Comparison of ENCODE assay signal across 21 cellular contexts in the genomic region with DNA sequence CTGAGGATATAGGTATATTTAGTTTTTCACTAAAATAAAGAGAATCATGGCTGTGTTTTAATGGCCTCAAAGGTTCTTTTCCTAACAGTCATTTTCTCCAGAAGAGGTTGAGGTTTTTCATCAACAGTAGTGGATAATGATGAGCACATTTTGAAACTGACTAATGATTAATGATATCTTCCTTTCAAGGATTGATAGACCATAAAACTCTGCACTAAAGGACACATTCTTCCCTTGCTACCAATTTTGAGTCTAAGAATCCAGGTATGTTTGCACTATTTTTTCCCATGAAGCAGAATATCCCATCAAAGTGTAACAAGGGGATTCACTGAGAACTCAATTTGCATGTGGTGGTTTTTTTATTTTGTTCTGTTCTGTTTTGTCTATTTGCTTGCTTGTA. TPM values are rescaled to one million over a fixed set of nuclear protein-coding genes. Genes with fewer than 3 reads are reported as not detected.
DNase-seq lines count a peak whose midpoint lies in the region; ATAC-seq and TF ChIP-seq lines count a peak whose summit lies in the region.
"Had no signal": no experiment of that assay in that cellular context is flagged by ENCODE, and none has a peak within 500 bp of the region (broad histone marks: within the 10 kb centered on the region; RNA-seq: fewer than 3 reads in every experiment).

No MANE protein-coding gene starts in this region.

- ATAC-seq in GM18502 (IDR thresholded peaks at IDR 0.05; ENCODE audit: poor library complexity, unreplicated experiment) = no peak

- no peaks in the 10 kb centered on the region for H3F3A ChIP-seq in SK-N-SH (replicated peaks; ENCODE audit: insufficient read depth)

- DNase-seq in NCI-H526 treated with DMSO at 0.1 percent for 48 hours (lab: John Stamatoyannopoulos, UW) (peak; percentile 50), kidney glomerular epithelial cell (lab: John Stamatoyannopoulos, UW) (peak; percentile 16), renal cortical epithelial cell (ENCODE audit: low read depth) (peak; percentile 69), DMS153 (lab: John Stamatoyannopoulos, UW) (no peak), SK-N-SH (no peak)
- DNase-seq: 8988T; ACHN; BE2C; C1 segment of cervical spinal cord; CD4-positive, alpha-beta memory T cell; CD4-positive, CD25-positive, alpha-beta regulatory T cell; CD8-positive, alpha-beta memory T cell; COR-L47; DMS 273 treated with DMSO at 0.1 percent for 48 hours; DMS79 treated with DMSO at 0.1 percent for 48 hours; GF-D8 had no signal

- H3K36me3 ChIP-seq in SK-N-SH (replicated peaks in 1 of 2; ENCODE audit: control insufficient read depth in 1 of 2, insufficient read depth in 2 of 2, low read length in 1 of 2) = no peaks in the 10 kb centered on the region
- H3K36me3 ChIP-seq: BE2C, BLaER1 had no signal

- TF ChIP-seq EP300 in SK-N-SH (IDR thresholded peaks at IDR 0.05; ENCODE audit: borderline replicate concordance in 1 of 2, low read depth in 1 of 2, low read length in 1 of 2) = no peak

- no peaks in the 10 kb centered on the region for H3K9me2 ChIP-seq in SK-N-SH

- no peaks in the 10 kb centered on the region for H3K9me3 ChIP-seq in SK-N-SH
- H3K9me3 ChIP-seq: BE2C, BLaER1 had no signal

- H3K27me3 ChIP-seq in SK-N-SH (ENCODE audit: insufficient read depth) = peaks cover 7% of the 10 kb centered on the region; the same call in 1 of the 2 replicates
- H3K27me3 ChIP-seq: BE2C, BLaER1 had no signal

- TF ChIP-seq RAD21 in SK-N-SH (IDR thresholded peaks at IDR 0.05; ENCODE audit: low read length) = no peak

- no peak for TF ChIP-seq CTCF in SK-N-SH (IDR thresholded peaks at IDR 0.05)

- no peaks in the 10 kb centered on the region for H4K20me1 ChIP-seq in SK-N-SH (ENCODE audit: insufficient read depth)
- H4K20me1 ChIP-seq: BLaER1 had no signal

- H3K4me2 ChIP-seq in SK-N-SH = no peak overlapping the region
- H3K4me2 ChIP-seq: BLaER1 had no signal

- H2AFZ ChIP-seq in SK-N-SH (ENCODE audit: low read depth) = no peak overlapping the region

- H3K4me3 ChIP-seq in SK-N-SH (ENCODE audit: low read depth in 2 of 2, low read length in 1 of 2) = no peak overlapping the region
- H3K4me3 ChIP-seq: BLaER1 had no signal

- POLR2A ChIA-PET in SK-N-SH (lab: Yijun Ruan, JAX) = no interaction called here

- no peaks in the 10 kb centered on the region for H3K4me1 ChIP-seq in SK-N-SH (ENCODE audit: control insufficient read depth in 1 of 2, insufficient read depth in 2 of 2, low read depth in 1 of 2, low read length in 1 of 2)
- H3K4me1 ChIP-seq: BE2C, BLaER1 had no signal

- CTCF ChIA-PET in SK-N-SH (lab: Yijun Ruan, JAX) = no interaction called here

- no peak overlapping the region for H3K9ac ChIP-seq in SK-N-SH
- H3K9ac ChIP-seq: BLaER1 had no signal

- H3K27ac ChIP-seq in SK-N-SH (ENCODE audit: low read depth in 2 of 2, low read length in 1 of 2) = no peak overlapping the region
- H3K27ac ChIP-seq: BLaER1 had no signal

- no peaks in the 10 kb centered on the region for H3K79me2 ChIP-seq in SK-N-SH (ENCODE audit: insufficient read depth)

TF ChIP-seq in SK-N-SH, 30 proteins besides CTCF, POLR2A, EP300 and RAD21:
- TF ChIP-seq, protein P1, sequence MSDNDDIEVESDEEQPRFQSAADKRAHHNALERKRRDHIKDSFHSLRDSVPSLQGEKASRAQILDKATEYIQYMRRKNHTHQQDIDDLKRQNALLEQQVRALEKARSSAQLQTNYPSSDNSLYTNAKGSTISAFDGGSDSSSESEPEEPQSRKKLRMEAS (IDR thresholded peaks at IDR 0.05; ENCODE audit: low read depth) = no peak
- no peak for TF ChIP-seq TAF1 (IDR thresholded peaks at IDR 0.05; ENCODE audit: borderline replicate concordance, low read depth, low read length)
- TF ChIP-seq, protein P2, sequence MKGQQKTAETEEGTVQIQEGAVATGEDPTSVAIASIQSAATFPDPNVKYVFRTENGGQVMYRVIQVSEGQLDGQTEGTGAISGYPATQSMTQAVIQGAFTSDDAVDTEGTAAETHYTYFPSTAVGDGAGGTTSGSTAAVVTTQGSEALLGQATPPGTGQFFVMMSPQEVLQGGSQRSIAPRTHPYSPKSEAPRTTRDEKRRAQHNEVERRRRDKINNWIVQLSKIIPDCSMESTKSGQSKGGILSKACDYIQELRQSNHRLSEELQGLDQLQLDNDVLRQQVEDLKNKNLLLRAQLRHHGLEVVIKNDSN (IDR thresholded peaks at IDR 0.05; ENCODE audit: borderline replicate concordance, low read depth) = no peak
- TF ChIP-seq, protein P3, sequence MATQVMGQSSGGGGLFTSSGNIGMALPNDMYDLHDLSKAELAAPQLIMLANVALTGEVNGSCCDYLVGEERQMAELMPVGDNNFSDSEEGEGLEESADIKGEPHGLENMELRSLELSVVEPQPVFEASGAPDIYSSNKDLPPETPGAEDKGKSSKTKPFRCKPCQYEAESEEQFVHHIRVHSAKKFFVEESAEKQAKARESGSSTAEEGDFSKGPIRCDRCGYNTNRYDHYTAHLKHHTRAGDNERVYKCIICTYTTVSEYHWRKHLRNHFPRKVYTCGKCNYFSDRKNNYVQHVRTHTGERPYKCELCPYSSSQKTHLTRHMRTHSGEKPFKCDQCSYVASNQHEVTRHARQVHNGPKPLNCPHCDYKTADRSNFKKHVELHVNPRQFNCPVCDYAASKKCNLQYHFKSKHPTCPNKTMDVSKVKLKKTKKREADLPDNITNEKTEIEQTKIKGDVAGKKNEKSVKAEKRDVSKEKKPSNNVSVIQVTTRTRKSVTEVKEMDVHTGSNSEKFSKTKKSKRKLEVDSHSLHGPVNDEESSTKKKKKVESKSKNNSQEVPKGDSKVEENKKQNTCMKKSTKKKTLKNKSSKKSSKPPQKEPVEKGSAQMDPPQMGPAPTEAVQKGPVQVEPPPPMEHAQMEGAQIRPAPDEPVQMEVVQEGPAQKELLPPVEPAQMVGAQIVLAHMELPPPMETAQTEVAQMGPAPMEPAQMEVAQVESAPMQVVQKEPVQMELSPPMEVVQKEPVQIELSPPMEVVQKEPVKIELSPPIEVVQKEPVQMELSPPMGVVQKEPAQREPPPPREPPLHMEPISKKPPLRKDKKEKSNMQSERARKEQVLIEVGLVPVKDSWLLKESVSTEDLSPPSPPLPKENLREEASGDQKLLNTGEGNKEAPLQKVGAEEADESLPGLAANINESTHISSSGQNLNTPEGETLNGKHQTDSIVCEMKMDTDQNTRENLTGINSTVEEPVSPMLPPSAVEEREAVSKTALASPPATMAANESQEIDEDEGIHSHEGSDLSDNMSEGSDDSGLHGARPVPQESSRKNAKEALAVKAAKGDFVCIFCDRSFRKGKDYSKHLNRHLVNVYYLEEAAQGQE (IDR thresholded peaks at IDR 0.05; ENCODE audit: low read depth, low read length) = no peak
- TF ChIP-seq NFIC (IDR thresholded peaks at IDR 0.05; ENCODE audit: borderline replicate concordance) = no peak
- TF ChIP-seq RCOR1 (IDR thresholded peaks at IDR 0.05; ENCODE audit: low read length) = no peak
- no peak for TF ChIP-seq ELF1 (IDR thresholded peaks at IDR 0.05)
- no peak for TF ChIP-seq MXI1 (IDR thresholded peaks at IDR 0.05; ENCODE audit: low read depth, low read length)
- TF ChIP-seq GABPA (IDR thresholded peaks at IDR 0.05; ENCODE audit: low read depth) = no peak
- TF ChIP-seq TEAD4 (IDR thresholded peaks at IDR 0.05; ENCODE audit: borderline replicate concordance, insufficient read depth) = no peak
- TF ChIP-seq RFX5 (IDR thresholded peaks at IDR 0.05; ENCODE audit: low read length) = no peak
- TF ChIP-seq, protein P4, sequence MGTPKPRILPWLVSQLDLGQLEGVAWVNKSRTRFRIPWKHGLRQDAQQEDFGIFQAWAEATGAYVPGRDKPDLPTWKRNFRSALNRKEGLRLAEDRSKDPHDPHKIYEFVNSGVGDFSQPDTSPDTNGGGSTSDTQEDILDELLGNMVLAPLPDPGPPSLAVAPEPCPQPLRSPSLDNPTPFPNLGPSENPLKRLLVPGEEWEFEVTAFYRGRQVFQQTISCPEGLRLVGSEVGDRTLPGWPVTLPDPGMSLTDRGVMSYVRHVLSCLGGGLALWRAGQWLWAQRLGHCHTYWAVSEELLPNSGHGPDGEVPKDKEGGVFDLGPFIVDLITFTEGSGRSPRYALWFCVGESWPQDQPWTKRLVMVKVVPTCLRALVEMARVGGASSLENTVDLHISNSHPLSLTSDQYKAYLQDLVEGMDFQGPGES (IDR thresholded peaks at IDR 0.05; ENCODE audit: low read depth, low read length) = no peak
- TF ChIP-seq SIN3A (IDR thresholded peaks at IDR 0.05; ENCODE audit: borderline replicate concordance, low read depth, low read length) = no peak
- TF ChIP-seq YY1 (IDR thresholded peaks at IDR 0.05; ENCODE audit: low read depth) = no peak
- TF ChIP-seq GATA2 (CRISPR knock-in tag; IDR thresholded peaks at IDR 0.05) = no peak
- no peak for TF ChIP-seq PBX3 (IDR thresholded peaks at IDR 0.05)
TF ChIP-seq in SK-N-SH: peak in this region for 0.

RNA-seq across cellular contexts. Expression of gene DUSP23, which starts 9.3 kb away (rescaled TPM):
- 34.0 and 69.3 TPM in 2 replicates for total RNA-seq in renal cortical epithelial cell
- 41.2 and 44.3 TPM in 2 replicates for polyA plus RNA-seq in SK-N-SH (2012; rRNA removed)
- polyA plus RNA-seq in SK-N-SH (2012; cell fraction: cytosol; rRNA removed) = 27.1 and 35.7 TPM in 2 replicates
- 18.3 and 33.7 TPM in 2 replicates for polyA plus RNA-seq in SK-N-SH (2012; cell fraction: nucleus; rRNA removed)

RNA-seq across cellular contexts. Expression of gene FCRL6, which starts 30.7 kb away (rescaled TPM):
- total RNA-seq in renal cortical epithelial cell = 0.05 TPM in 1 of 2 replicates, not detected in the other
- polyA plus RNA-seq in SK-N-SH (2012; rRNA removed) = not detected in 2 replicates
- polyA plus RNA-seq in SK-N-SH (2012; cell fraction: cytosol; rRNA removed) = not detected in 2 replicates
- 0.05 TPM in 2 replicates for polyA plus RNA-seq in SK-N-SH (2012; cell fraction: nucleus; rRNA removed)
- total RNA-seq: CD4-positive, CD25-positive, alpha-beta regulatory T cell had no signal
- polyA plus RNA-seq: AG04450 had no signal

RNA-seq across cellular contexts. Expression of gene SLAMF8, which starts 55.2 kb away (rescaled TPM):
- 0.30 and 2.6 TPM in 2 replicates for total RNA-seq in renal cortical epithelial cell
- not detected in 2 replicates for polyA plus RNA-seq in SK-N-SH (2012; rRNA removed)
- polyA plus RNA-seq in SK-N-SH (2012; cell fraction: cytosol; rRNA removed) = not detected in 2 replicates
- 0.07 and 0.10 TPM in 2 replicates for polyA plus RNA-seq in SK-N-SH (2012; cell fraction: nucleus; rRNA removed)
- total RNA-seq: A673; CD4-positive, CD25-positive, alpha-beta regulatory T cell had no signal
- polyA plus RNA-seq: AG04450; CD4-positive, alpha-beta memory T cell had no signal

RNA-seq across cellular contexts. Expression of gene CRP, which starts 57.1 kb away (rescaled TPM):
- total RNA-seq in renal cortical epithelial cell = not detected in 2 replicates
- polyA plus RNA-seq in SK-N-SH (2012; rRNA removed) = not detected in 2 replicates
- polyA plus RNA-seq in SK-N-SH (2012; cell fraction: cytosol; rRNA removed) = not detected in 2 replicates
- not detected in 2 replicates for polyA plus RNA-seq in SK-N-SH (2012; cell fraction: nucleus; rRNA removed)
- total RNA-seq: A673; CD4-positive, alpha-beta memory T cell; CD4-positive, CD25-positive, alpha-beta regulatory T cell; CD8-positive, alpha-beta memory T cell had no signal
- polyA plus RNA-seq: AG04450; CD14-positive monocyte; CD4-positive, alpha-beta memory T cell; CD4-positive, CD25-positive, alpha-beta regulatory T cell; CD8-positive, alpha-beta memory T cell had no signal

Comparison
In these comparisons a context has a peak if more than half of its experiments do, and no peak if none do; other contexts are left out.
1. DNase-seq: peak in NCI-H526 treated with DMSO at 0.1 percent for 48 hours (single experiment), kidney glomerular epithelial cell (single experiment) and renal cortical epithelial cell (single experiment); none in DMS153 (single experiment) and SK-N-SH (single experiment).